ENCODE assay signal across 24 cellular contexts in genomic region chr9:121999556-121999955, GRCh38.
DNase-seq lines count a peak whose midpoint lies in the region; ATAC-seq, FAIRE-seq and TF ChIP-seq lines count a peak whose summit lies in the region.
"Had no signal": no experiment of that assay in that cellular context is flagged by ENCODE, and none has a peak within 500 bp of the region (broad histone marks: within the 10 kb centered on the region; RNA-seq: fewer than 3 reads in every experiment).

No MANE protein-coding gene starts in this region.

- no peak overlapping the region for H3K4me3 Mint-ChIP-seq in stimulated activated naive CD8-positive, alpha-beta T cell treated with anti-CD3 and anti-CD28 coated beads, Interleukin-15, amount 100 ng/mL, for 72 hours
- no peak overlapping the region for H3K4me3 Mint-ChIP-seq in glutamatergic neuron (ENCODE audit: unreplicated experiment)
- H3K4me3 Mint-ChIP-seq: CD4-positive, alpha-beta T cell; HFFc6 had no signal

- FAIRE-seq in HTR-8/SVneo (lab: Jason Lieb, UNC): no peak
- FAIRE-seq: GM12878, HepG2 had no signal

- H3K36me3 Mint-ChIP-seq in glutamatergic neuron (ENCODE audit: unreplicated experiment): no peaks in the 10 kb centered on the region

- H3K4me3 ChIP-seq in right atrium auricular region (no peak overlapping the region), OCI-LY7 (ENCODE audit: low read depth, low read length, poor library complexity, severe bottlenecking) (no peak overlapping the region), esophagus muscularis mucosa (no peak overlapping the region)
- H3K4me3 ChIP-seq: BLaER1, GM12878 had no signal

- TF ChIP-seq CTCF in right atrium auricular region (IDR thresholded peaks at IDR 0.05) (no peak), OCI-LY7 (conservative IDR thresholded peaks at IDR 0.05; ENCODE audit: low read length) (no peak), esophagus muscularis mucosa (IDR thresholded peaks at IDR 0.05) (no peak), glutamatergic neuron (IDR thresholded peaks at IDR 0.05; ENCODE audit: partially characterized antibody, unreplicated experiment) (no peak)

- no peak for TF ChIP-seq EP300 in esophagus muscularis mucosa (IDR thresholded peaks at IDR 0.05)

- TF ChIP-seq POLR2A in esophagus muscularis mucosa (IDR thresholded peaks at IDR 0.05; ENCODE audit: low read depth): no peak

- H3K27ac ChIP-seq in right atrium auricular region (no peak overlapping the region), OCI-LY7 (ENCODE audit: low read depth, low read length, poor library complexity, severe bottlenecking) (no peak overlapping the region), esophagus muscularis mucosa (replicated peaks in 1 of 4) (no peak overlapping the region)
- H3K27ac ChIP-seq: BLaER1, RWPE1 had no signal

- no peaks in the 10 kb centered on the region for H3K36me3 ChIP-seq in right atrium auricular region
- H3K36me3 ChIP-seq in OCI-LY7 (ENCODE audit: insufficient read depth, low read length): no peaks in the 10 kb centered on the region
- H3K36me3 ChIP-seq in esophagus muscularis mucosa: no peaks in the 10 kb centered on the region
- H3K36me3 ChIP-seq: BLaER1 had no signal

- H3K27ac Mint-ChIP-seq in stimulated activated naive CD8-positive, alpha-beta T cell treated with anti-CD3 and anti-CD28 coated beads, Interleukin-15, amount 100 ng/mL, for 72 hours: no peak overlapping the region
- no peak overlapping the region for H3K27ac Mint-ChIP-seq in glutamatergic neuron (ENCODE audit: unreplicated experiment)
- H3K27ac Mint-ChIP-seq: CD4-positive, alpha-beta T cell; HFFc6 had no signal

- POLR2A ChIA-PET in OCI-LY7 (lab: Charles Lee): interaction anchor here (0.8 kb wide), 1 partner anchor 13 kb away, joined by 4 read pairs; no protein-coding TSS in a partner anchor

- no peaks in the 10 kb centered on the region for H3K9me2 ChIP-seq in OCI-LY7 (ENCODE audit: insufficient read depth, low read length)

- no TSS peak for BruUV-seq in OCI-LY7 (replicated peaks; lab: Mats Ljungman, UMichigan)

- CTCF ChIA-PET in OCI-LY7 (lab: Charles Lee; ENCODE audit: unreplicated experiment): no interaction called here

- DNase-seq in right atrium auricular region (ENCODE audit: low spot score) (peak; percentile 5), cardiac septum (ENCODE audit: low spot score) (no peak), OCI-LY7 (ENCODE audit: low spot score) (no peak), esophagus muscularis mucosa (ENCODE audit: extremely low spot score) (peak; percentile 70), glutamatergic neuron (no peak), HTR-8/SVneo (ENCODE audit: insufficient read length, low spot score) (no peak)
- DNase-seq in stimulated activated naive CD8-positive, alpha-beta T cell treated with anti-CD3 and anti-CD28 coated beads, Interleukin-15, amount 100 ng/mL, for 72 hours: no peak
- DNase-seq: CD4-positive, alpha-beta T cell; COR-L47; DMS79 treated with DMSO at 0.1 percent for 48 hours; H7; HFFc6; KBM-7; NCI-H1092 treated with DMSO at 0.1 percent for 48 hours; NCI-H1436 treated with DMSO at 0.1 percent for 48 hours; NCI-H2029; NCI-H226; NCI-H510A treated with DMSO at 0.1 percent for 48 hours; NCI-H748 treated with DMSO at 0.1 percent for 48 hours; SHP77 treated with DMSO at 0.1 percent for 48 hours had no signal

- peaks cover 7% of the 10 kb centered on the region for H3K4me1 Mint-ChIP-seq in stimulated activated naive CD8-positive, alpha-beta T cell treated with anti-CD3 and anti-CD28 coated beads, Interleukin-15, amount 100 ng/mL, for 72 hours
- peaks cover 8% of the 10 kb centered on the region for H3K4me1 Mint-ChIP-seq in glutamatergic neuron (ENCODE audit: low read depth, unreplicated experiment)

- H3K79me2 ChIP-seq in OCI-LY7 (ENCODE audit: insufficient read depth, low read depth, low read length): no peaks in the 10 kb centered on the region

- ATAC-seq in stimulated activated naive CD8-positive, alpha-beta T cell treated with anti-CD3 and anti-CD28 coated beads, Interleukin-15, amount 100 ng/mL, for 72 hours: peak; percentile 26
- ATAC-seq: GM12878, HepG2 had no signal

- 98% methylated on average over 3 of the region's 3 CpGs for WGBS in esophagus muscularis mucosa

- peak overlapping the region; percentile 42; the same call in 1 of the 2 replicates for H3K4me2 ChIP-seq in OCI-LY7 (ENCODE audit: low read length)
- H3K4me2 ChIP-seq: BLaER1 had no signal

- H2AFZ ChIP-seq in OCI-LY7 (ENCODE audit: low read length): no peak overlapping the region; the same call in 1 of the 2 replicates

- H3K27me3 Mint-ChIP-seq in stimulated activated naive CD8-positive, alpha-beta T cell treated with anti-CD3 and anti-CD28 coated beads, Interleukin-15, amount 100 ng/mL, for 72 hours: no peaks in the 10 kb centered on the region
- peaks cover 4% of the 10 kb centered on the region for H3K27me3 Mint-ChIP-seq in glutamatergic neuron (ENCODE audit: unreplicated experiment)
- H3K27me3 Mint-ChIP-seq: CD4-positive, alpha-beta T cell had no signal

- H3K4me1 ChIP-seq in right atrium auricular region (peaks cover 0 to 22% of the 10 kb centered on the region in 2 donors), OCI-LY7 (ENCODE audit: insufficient read depth, low read length, poor library complexity, severe bottlenecking) (peaks cover 11% of the 10 kb centered on the region), esophagus muscularis mucosa (peaks cover 19 to 54% (median 38%) of the 10 kb centered on the region in 4 donors)

- no peaks in the 10 kb centered on the region for H3K9me3 Mint-ChIP-seq in stimulated activated naive CD8-positive, alpha-beta T cell treated with anti-CD3 and anti-CD28 coated beads, Interleukin-15, amount 100 ng/mL, for 72 hours
- peaks cover 2% of the 10 kb centered on the region for H3K9me3 Mint-ChIP-seq in glutamatergic neuron (ENCODE audit: unreplicated experiment)
- H3K9me3 Mint-ChIP-seq: CD4-positive, alpha-beta T cell; HFFc6 had no signal

- H4K20me1 ChIP-seq in OCI-LY7 (ENCODE audit: insufficient read depth, low read length): no peaks in the 10 kb centered on the region
- H4K20me1 ChIP-seq: BLaER1 had no signal

- intact Hi-C loops in cardiac septum (cut with DNase I): no loop called here
- intact Hi-C loops in OCI-LY7 (cut with micrococcal nuclease; ENCODE audit: unreplicated experiment): no loop called here
- intact Hi-C loops in esophagus muscularis mucosa (cut with DNase I): no loop called here

- H3K9me3 ChIP-seq in right atrium auricular region (no peaks in the 10 kb centered on the region), OCI-LY7 (ENCODE audit: low read length) (no peaks in the 10 kb centered on the region), esophagus muscularis mucosa (no peaks in the 10 kb centered on the region)
- H3K9me3 ChIP-seq: BLaER1 had no signal

- H3K27me3 ChIP-seq in right atrium auricular region (no peaks in the 10 kb centered on the region), esophagus muscularis mucosa (no peaks in the 10 kb centered on the region)
- H3K27me3 ChIP-seq: BLaER1 had no signal

Comparison
In these comparisons a context has a peak if more than half of its experiments do, and no peak if none do; other contexts are left out.
1. DNase-seq: peak in right atrium auricular region (single experiment) and esophagus muscularis mucosa (single experiment); none in cardiac septum (single experiment), OCI-LY7 (single experiment), stimulated activated naive CD8-positive, alpha-beta T cell treated with anti-CD3 and anti-CD28 coated beads, Interleukin-15, amount 100 ng/mL, for 72 hours (0 of 2), glutamatergic neuron (single experiment) and HTR-8/SVneo (single experiment).